23 cellular contexts compared by ENCODE assay signal in the genomic region with DNA sequence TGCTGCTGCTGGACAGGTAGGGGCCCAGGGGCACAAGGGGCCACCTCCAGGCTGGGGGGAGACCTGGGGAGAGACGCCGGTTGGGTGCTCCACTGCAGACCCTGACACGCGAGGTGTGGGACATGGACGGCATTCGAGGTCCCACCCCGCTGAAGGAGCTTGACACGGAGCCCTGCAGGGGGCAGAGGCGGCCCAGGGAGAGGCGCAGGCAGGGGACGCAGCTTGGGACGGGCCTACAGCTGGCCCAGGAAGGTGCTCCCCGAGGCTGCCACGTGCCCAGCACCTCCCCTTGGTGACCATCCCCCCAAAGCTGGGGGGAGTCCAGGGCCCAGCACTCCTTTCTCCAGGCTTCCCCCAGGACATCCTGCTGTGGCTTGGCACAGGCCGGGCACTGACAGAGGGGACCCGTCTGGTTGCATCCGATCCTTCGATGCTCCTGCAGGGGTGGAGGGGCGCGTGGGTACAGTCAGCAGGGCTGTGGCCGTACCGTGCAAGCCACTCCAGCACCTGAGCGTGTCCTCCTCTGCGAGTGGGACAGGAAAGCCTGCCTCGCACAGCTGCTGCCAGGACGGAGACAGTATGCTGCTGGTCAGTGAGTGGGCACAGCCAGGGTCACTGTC.
DNase-seq lines count a peak whose midpoint lies in the region; ATAC-seq and TF ChIP-seq lines count a peak whose summit lies in the region.
"Had no signal": no experiment of that assay in that cellular context is flagged by ENCODE, and none has a peak within 500 bp of the region (broad histone marks: within the 10 kb centered on the region; RNA-seq: fewer than 3 reads in every experiment).

No MANE protein-coding gene starts in this region.

- H3K4me2 ChIP-seq in SK-N-SH (no peak overlapping the region), IMR-90 (ENCODE audit: low read depth, low read length) (no peak overlapping the region)

- no peaks in the 10 kb centered on the region for H3K9me3 Mint-ChIP-seq in endothelial cell (ENCODE audit: unreplicated experiment)
- H3K9me3 Mint-ChIP-seq: activated CD4-positive, alpha-beta T cell treated with anti-CD3 and anti-CD28 coated beads, Interleukin-2, amount 10 ng/mL, durations not matched to agents 24 days and 14 days had no signal

- no peak overlapping the region for H3K56ac ChIP-seq in IMR-90 (ENCODE audit: extremely low read depth, insufficient read depth, low read length)

- H3K27me3 Mint-ChIP-seq in endothelial cell (ENCODE audit: unreplicated experiment), result peaks cover 12% of the 10 kb centered on the region
- H3K27me3 Mint-ChIP-seq: activated CD4-positive, alpha-beta T cell treated with anti-CD3 and anti-CD28 coated beads, Interleukin-2, amount 10 ng/mL, durations not matched to agents 24 days and 14 days; T-helper 17 cell had no signal

- no peak overlapping the region for H4K5ac ChIP-seq in IMR-90 (ENCODE audit: low read depth, low read length)

- no peaks in the 10 kb centered on the region for H3K9me2 ChIP-seq in SK-N-SH

- POLR2A ChIA-PET in SK-N-SH (lab: Yijun Ruan, JAX) (no interaction called here), IMR-90 (lab: Charles Lee; ENCODE audit: unreplicated experiment) (no interaction called here)

- in situ Hi-C loops in IMR-90 (cut with MboI; ENCODE audit: low sequenced_read_pairs), result no loop called here

- H3K9me1 ChIP-seq in IMR-90 (ENCODE audit: insufficient read depth, low read length), result no peaks in the 10 kb centered on the region

- H4K20me1 ChIP-seq in SK-N-SH (ENCODE audit: insufficient read depth) (no peaks in the 10 kb centered on the region), IMR-90 (ENCODE audit: insufficient read depth, low read length) (no peaks in the 10 kb centered on the region)

- no peak for ATAC-seq in SK-N-SH treated with all-trans-retinoic acid at 6 μM for 48 hours
- no peak for ATAC-seq in IMR-90 (ENCODE audit: low read depth)
- ATAC-seq in left cardiac atrium, result no peak
- no peak for ATAC-seq in GM21528 (IDR thresholded peaks at IDR 0.05; ENCODE audit: low FRiP score, unreplicated experiment)
- ATAC-seq: Panc1, T-helper 17 cell had no signal

- WGBS in SK-N-SH (ENCODE audit: low lambda C conversion rate), result 80% methylated on average over 9 of the region's 26 CpGs
- 90% methylated on average over 24 of the region's 26 CpGs; no CpG with 5 or more reads in 1 of the 2 experiments for WGBS in IMR-90 (ENCODE audit: extremely low coverage in 2 of 2, insufficient read length in 1 of 2), 2 experiments

- peaks cover 2% of the 10 kb centered on the region for H3K4me1 Mint-ChIP-seq in endothelial cell (ENCODE audit: unreplicated experiment)
- H3K4me1 Mint-ChIP-seq: activated CD4-positive, alpha-beta T cell treated with anti-CD3 and anti-CD28 coated beads, Interleukin-2, amount 10 ng/mL, durations not matched to agents 24 days and 14 days had no signal

- no peaks in the 10 kb centered on the region for H3K79me1 ChIP-seq in IMR-90 (ENCODE audit: low read depth in 1 of 2, low read length in 2 of 2)

- no peak overlapping the region for H4K8ac ChIP-seq in IMR-90 (ENCODE audit: low read depth in 2 of 2, low read length in 2 of 2)

- H2BK120ac ChIP-seq in IMR-90 (ENCODE audit: low read depth, low read length), result no peak overlapping the region

- TF ChIP-seq RAD21 in SK-N-SH (IDR thresholded peaks at IDR 0.05; ENCODE audit: low read length) (peak; percentile 42), IMR-90 (IDR thresholded peaks at IDR 0.05; ENCODE audit: low read length) (peak; percentile 17; the same call in 1 of the 2 replicates)

- dilution Hi-C loops in IMR-90 (cut with HindIII; ENCODE audit: low sequenced_read_pairs, unreplicated experiment), result no loop called here

- H3K36me3 ChIP-seq in SK-N-SH (replicated peaks in 1 of 2; ENCODE audit: control insufficient read depth in 1 of 2, insufficient read depth in 2 of 2, low read length in 1 of 2) (no peaks in the 10 kb centered on the region), IMR-90 (ENCODE audit: control insufficient read depth, insufficient read depth, low read length) (no peaks in the 10 kb centered on the region; the same call in 1 of the 2 replicates)
- H3K36me3 ChIP-seq: ascending aorta, HAP-1 had no signal

- H3K4me3 Mint-ChIP-seq in endothelial cell (ENCODE audit: unreplicated experiment), result no peak overlapping the region
- H3K4me3 Mint-ChIP-seq: activated CD4-positive, alpha-beta T cell treated with anti-CD3 and anti-CD28 coated beads, Interleukin-2, amount 10 ng/mL, durations not matched to agents 24 days and 14 days; T-helper 17 cell had no signal

- H3F3A ChIP-seq in SK-N-SH (replicated peaks; ENCODE audit: insufficient read depth), result no peaks in the 10 kb centered on the region

- peak; percentile 63 for DNase-seq in SK-N-SH
- no peak for DNase-seq in IMR-90
- peak; percentile 19 for DNase-seq in left cardiac atrium
- DNase-seq in posterior cingulate gyrus, result peak in 8 of 10 donors; percentile 5 to 78 (median 14)
- DNase-seq in stimulated activated naive CD4-positive, alpha-beta T cell (lab: John Stamatoyannopoulos, UW), result no peak
- no peak for DNase-seq in endothelial cell (ENCODE audit: low spot score)
- DNase-seq: activated CD4-positive, alpha-beta T cell treated with anti-CD3 and anti-CD28 coated beads, Interleukin-2, amount 10 ng/mL, durations not matched to agents 24 days and 14 days; activated T-cell treated with anti-CD3 and anti-CD28 coated beads, Interleukin-2, amount 50 U/mL, for 48 hours; cortex of kidney; GDM1; KG1; NCI-H524; stimulated activated CD4-positive, alpha-beta T cell treated with anti-CD3 and anti-CD28 coated beads, Interleukin-2, amount 100 ng/mL, for 48 hours had no signal

- TF ChIP-seq EP300 in SK-N-SH (IDR thresholded peaks at IDR 0.05; ENCODE audit: borderline replicate concordance in 1 of 2, low read depth in 1 of 2, low read length in 1 of 2), result no peak

- no peak overlapping the region for H3K18ac ChIP-seq in IMR-90 (ENCODE audit: low read depth, low read length)

- no peak for TF ChIP-seq POLR2A in IMR-90 (IDR thresholded peaks at IDR 0.05; ENCODE audit: low read depth, low read length)

- peaks cover 10% of the 10 kb centered on the region for H3K36me3 Mint-ChIP-seq in endothelial cell (ENCODE audit: low read depth, unreplicated experiment)

- CTCF ChIA-PET in SK-N-SH (lab: Yijun Ruan, JAX), result interaction anchor here (1.7 to 2.8 kb wide), 4 partner anchors 13 to 365 kb away, joined by 5 to 12 read pairs (median 10); no protein-coding TSS in a partner anchor
- CTCF ChIA-PET in IMR-90 (lab: Yijun Ruan, JAX), result interaction anchor here (0.7 kb wide), 1 partner anchor 327 kb away, joined by 3 read pairs; no protein-coding TSS in a partner anchor

- no peak overlapping the region for H2AK9ac ChIP-seq in IMR-90 (replicated peaks; ENCODE audit: low read depth, low read length, poor library complexity)

- H3K9me3 ChIP-seq in SK-N-SH (no peaks in the 10 kb centered on the region), IMR-90 (ENCODE audit: control insufficient read depth, insufficient read depth, low read length) (no peaks in the 10 kb centered on the region)
- H3K9me3 ChIP-seq: ascending aorta, esophagus muscularis mucosa, HAP-1, heart right ventricle, upper lobe of left lung had no signal

- H3K27ac Mint-ChIP-seq in endothelial cell (ENCODE audit: unreplicated experiment), result no peak overlapping the region
- H3K27ac Mint-ChIP-seq: activated CD4-positive, alpha-beta T cell treated with anti-CD3 and anti-CD28 coated beads, Interleukin-2, amount 10 ng/mL, durations not matched to agents 24 days and 14 days; T-helper 17 cell had no signal

- no peak overlapping the region for H2AFZ ChIP-seq in SK-N-SH (ENCODE audit: low read depth)
- peak overlapping the region; percentile 32 for H2AFZ ChIP-seq in IMR-90 (replicated peaks; ENCODE audit: low read length, poor library complexity)

- H3K27me3 ChIP-seq in SK-N-SH (ENCODE audit: insufficient read depth), result no peaks in the 10 kb centered on the region
- no peaks in the 10 kb centered on the region for H3K27me3 ChIP-seq in IMR-90 (ENCODE audit: control insufficient read depth, insufficient read depth, low read length)
- H3K27me3 ChIP-seq: ascending aorta, esophagus muscularis mucosa, heart right ventricle, upper lobe of left lung had no signal

- no peak overlapping the region for H3K23ac ChIP-seq in IMR-90 (ENCODE audit: low read depth, low read length)

- H2AK5ac ChIP-seq in IMR-90 (ENCODE audit: low read depth, low read length), result no peak overlapping the region

- H3K4ac ChIP-seq in IMR-90 (ENCODE audit: low read depth, low read length), result no peak overlapping the region

- no peak overlapping the region for H3K4me3 ChIP-seq in SK-N-SH (ENCODE audit: low read depth in 2 of 2, low read length in 1 of 2)
- no peak overlapping the region for H3K4me3 ChIP-seq in IMR-90 (ENCODE audit: insufficient read depth, low read depth, low read length)
- H3K4me3 ChIP-seq: ascending aorta, esophagus muscularis mucosa, HAP-1, heart right ventricle, upper lobe of left lung had no signal

- TF ChIP-seq CTCF in SK-N-SH (IDR thresholded peaks at IDR 0.05) (no peak; the same call in 1 of the 2 replicates), IMR-90 (conservative IDR thresholded peaks at IDR 0.05; ENCODE audit: low read depth, low read length) (no peak), endothelial cell (IDR thresholded peaks at IDR 0.05; ENCODE audit: unreplicated experiment) (no peak)

- H3K4me1 ChIP-seq in SK-N-SH (ENCODE audit: control insufficient read depth in 1 of 2, insufficient read depth in 2 of 2, low read depth in 1 of 2, low read length in 1 of 2) (peaks cover 0 to 63% of the 10 kb centered on the region in 2 experiments; a peak in 1 of 4 replicates), IMR-90 (ENCODE audit: control insufficient read depth, insufficient read depth, low read length) (no peaks in the 10 kb centered on the region)
- H3K4me1 ChIP-seq: ascending aorta, esophagus muscularis mucosa, HAP-1, heart right ventricle, upper lobe of left lung had no signal

- no peak overlapping the region for H2BK20ac ChIP-seq in IMR-90 (ENCODE audit: low read depth, low read length)

- H3K27ac ChIP-seq in SK-N-SH (ENCODE audit: low read depth in 2 of 2, low read length in 1 of 2), result peak overlapping the region in 1 of 2 experiments; percentile 63; a peak in 1 of 4 replicates
- no peak overlapping the region for H3K27ac ChIP-seq in IMR-90 (ENCODE audit: insufficient read depth, low read length)
- H3K27ac ChIP-seq: 22Rv1, ascending aorta, esophagus muscularis mucosa, heart right ventricle, upper lobe of left lung had no signal

- BruUV-seq in IMR-90 (replicated peaks; lab: Mats Ljungman, UMichigan), result no TSS peak

- H2BK5ac ChIP-seq in IMR-90 (ENCODE audit: low read depth, low read length, poor library complexity, severe bottlenecking), result no peak overlapping the region

- no peak overlapping the region for H4K91ac ChIP-seq in IMR-90 (ENCODE audit: insufficient read depth, low read depth, low read length)

- no peaks in the 10 kb centered on the region for H3K79me2 ChIP-seq in SK-N-SH (ENCODE audit: insufficient read depth)

- intact Hi-C loops in IMR-90 (cut with micrococcal nuclease), result no loop called here
- intact Hi-C loops in left cardiac atrium (cut with DNase I), result no loop called here
- intact Hi-C loops in posterior cingulate gyrus (cut with DNase I), result no loop called here

- H2BK15ac ChIP-seq in IMR-90 (ENCODE audit: low read depth, low read length), result no peak overlapping the region

- H3K14ac ChIP-seq in IMR-90 (replicated peaks; ENCODE audit: low read depth, low read length), result no peak overlapping the region

- H3K9ac ChIP-seq in SK-N-SH (no peak overlapping the region), IMR-90 (ENCODE audit: low read depth, low read length) (no peak overlapping the region)

Comparison
In these comparisons a context has a peak if more than half of its experiments do, and no peak if none do; other contexts are left out.
1. DNase-seq: peak in SK-N-SH (single experiment), left cardiac atrium (single experiment) and posterior cingulate gyrus (8 of 10); none in IMR-90 (single experiment), stimulated activated naive CD4-positive, alpha-beta T cell (0 of 6) and endothelial cell (single experiment).